8 cellular contexts compared by ENCODE assay signal in the genomic region with DNA sequence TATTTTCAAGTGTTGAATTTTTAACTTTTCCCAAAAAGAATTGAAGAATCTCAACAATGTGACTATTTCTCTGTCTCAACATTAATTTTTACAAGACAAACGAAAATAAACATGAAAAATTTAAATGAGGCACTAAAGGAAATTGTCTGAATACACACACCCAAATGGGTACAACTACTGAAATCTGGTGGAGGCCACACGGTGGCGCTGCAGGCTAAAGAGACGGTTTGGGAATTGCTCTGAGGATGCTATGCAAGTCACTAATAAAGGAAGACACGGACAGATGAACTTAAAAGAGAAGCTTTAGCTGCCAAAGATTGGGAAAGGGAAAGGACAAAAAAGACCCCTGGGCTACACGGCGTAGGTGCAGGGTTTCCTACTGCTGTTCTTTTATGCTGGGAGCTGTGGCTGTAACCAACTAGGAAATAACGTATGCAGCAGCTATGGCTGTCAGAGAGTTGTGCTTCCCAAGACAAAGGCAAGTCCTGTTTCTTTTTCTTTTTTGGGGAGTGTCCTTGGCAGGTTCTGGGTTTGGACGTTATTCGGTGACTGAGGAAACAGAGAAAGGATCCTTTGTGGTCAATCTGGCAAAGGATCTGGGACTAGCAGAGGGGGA. TPM values are rescaled to one million over a fixed set of nuclear protein-coding genes. Genes with fewer than 3 reads are reported as not detected.
A peak's percentile ranks its signal among the peaks of the same experiment; 100 is the strongest.
DNase-seq lines count a peak whose midpoint lies in the region; ATAC-seq and TF ChIP-seq lines count a peak whose summit lies in the region.

A gene (plus strand): TSS at position 244 of the 616 bp plus-strand sequence. CDS start 200 bp downstream, at position 444.

- no peak for TF ChIP-seq CTCF in omental fat pad (IDR thresholded peaks at IDR 0.05)

- DNase-seq in A172 (ENCODE audit: low spot score), result peak; percentile 55
- DNase-seq in ELR (ENCODE audit: low read depth), result peak; percentile 30
- DNase-seq in NCI-H748 treated with DMSO at 0.1 percent for 48 hours (lab: John Stamatoyannopoulos, UW), result peak; percentile 89
- peak; percentile 66 for DNase-seq in ecto neural progenitor cell (ENCODE audit: low spot score)
- DNase-seq in pons (ENCODE audit: low spot score), result peak; percentile 37
- DNase-seq in omental fat pad (ENCODE audit: low spot score), result no peak

- no peak for ATAC-seq in GM19467 (IDR thresholded peaks at IDR 0.05; ENCODE audit: unreplicated experiment)
- ATAC-seq in omental fat pad (ENCODE audit: low FRiP score), result no peak
- no peak for ATAC-seq in HG03457 (IDR thresholded peaks at IDR 0.05; ENCODE audit: unreplicated experiment)

RNA-seq across cellular contexts. Expression of the gene that starts here (rescaled TPM):
- 3.9 and 7.1 TPM in 2 replicates for total RNA-seq in A172 (2014; rRNA removed; shearing (Covaris generic))
- total RNA-seq in omental fat pad, result 1 to 10 TPM in 3 of 4 donors, under 1 TPM in 1; 0.96 to 3.6 (median 1.2) TPM
